ENCODE assay signal across 16 cellular contexts in genomic region chr1:235292790-235293189, GRCh38.
"Had no signal": no experiment of that assay in that cellular context is flagged by ENCODE, and none has a peak within 500 bp of the region (broad histone marks: within the 10 kb centered on the region; RNA-seq: fewer than 3 reads in every experiment).

No MANE protein-coding gene starts in this region.

- H3K27ac ChIP-seq: lower lobe of right lung, upper lobe of left lung had no signal

- H3K36me3 Mint-ChIP-seq: natural killer cell had no signal

- H3K4me3 Mint-ChIP-seq: activated T-helper 1 cell treated with anti-CD3 and anti-CD28 coated beads, Interleukin-12 subunit alpha, Interleukin-12 subunit beta, Interleukin-2, Interleukin-4 antibody, amounts not matched to agents 30 ng/mL and 10 ng/mL and 1 ng/mL, durations not matched to agents 14 hours and 24 hours and 36 hours; dendritic cell treated with granulocyte-macrophage colony-stimulating factor and Interleukin-4, amounts not matched to agents 40 ng/mL and 50 ng/mL, for 4 days had no signal

- H3K9me3 ChIP-seq: body of pancreas, lower lobe of right lung, upper lobe of left lung had no signal

- H3K27me3 Mint-ChIP-seq: dendritic cell treated with granulocyte-macrophage colony-stimulating factor and Interleukin-4, amounts not matched to agents 40 ng/mL and 50 ng/mL, for 4 days had no signal

- ATAC-seq: body of pancreas, left cardiac atrium, lower lobe of right lung, natural killer cell, sciatic nerve, SK-N-SH treated with all-trans-retinoic acid at 6 μM for 48 hours had no signal

- H3K9me3 Mint-ChIP-seq: dendritic cell treated with granulocyte-macrophage colony-stimulating factor and Interleukin-4, amounts not matched to agents 40 ng/mL and 50 ng/mL, for 4 days had no signal

- H3K27ac Mint-ChIP-seq: activated T-helper 1 cell treated with anti-CD3 and anti-CD28 coated beads, Interleukin-12 subunit alpha, Interleukin-12 subunit beta, Interleukin-2, Interleukin-4 antibody, amounts not matched to agents 30 ng/mL and 10 ng/mL and 1 ng/mL, durations not matched to agents 14 hours and 24 hours and 36 hours had no signal

- H3K4me3 ChIP-seq: body of pancreas, lower lobe of right lung, upper lobe of left lung had no signal

- H3K36me3 ChIP-seq: lower lobe of right lung, upper lobe of left lung had no signal

- DNase-seq: activated CD4-positive, alpha-beta T cell treated with anti-CD3 and anti-CD28 coated beads, Interleukin-2, amount 50 U/mL, for 4 hours; activated CD4-positive, CD25-positive, alpha-beta regulatory T cell; activated naive CD4-positive, alpha-beta T cell; body of pancreas; central memory CD4-positive, alpha-beta T cell; left cardiac atrium; lower lobe of right lung; natural killer cell; stimulated activated CD4-positive, alpha-beta T cell treated with anti-CD3 and anti-CD28 coated beads, Interleukin-2, amount 100 ng/mL, for 24 hours; stimulated activated naive CD4-positive, alpha-beta T cell treated with Interleukin-2 at 50 U/mL for 16 hours; T-helper 2 cell; upper lobe of left lung had no signal

- H3K27me3 ChIP-seq: body of pancreas, upper lobe of left lung had no signal
